ENCODE assay signal across 10 cellular contexts in genomic region chr1:47577310-47578025, GRCh38.
"Had no signal": no experiment of that assay in that cellular context is flagged by ENCODE, and none has a peak within 500 bp of the region (broad histone marks: within the 10 kb centered on the region; RNA-seq: fewer than 3 reads in every experiment).

No MANE protein-coding gene starts in this region.

- H3K36me3 ChIP-seq: ascending aorta, gastrocnemius medialis, thyroid gland had no signal

- H3K27me3 ChIP-seq: ascending aorta, thyroid gland had no signal

- H3K27ac ChIP-seq: ascending aorta, gastrocnemius medialis, thyroid gland had no signal

- ATAC-seq: activated CD4-positive, CD25-positive, alpha-beta regulatory T cell treated with anti-CD3 and anti-CD28 coated beads, Interleukin-2, amount 50 U/mL, for 24 hours; gastrocnemius medialis; natural killer cell; stimulated activated memory B cell treated with anti-CD40 and anti-IgM and Interleukin-4, amounts not matched to agents 10 μg/mL and 1 μg/mL and 100 μg/mL, for 72 hours had no signal

- H3K9me3 ChIP-seq: ascending aorta, gastrocnemius medialis, thyroid gland had no signal

- H3K4me3 ChIP-seq: ascending aorta, gastrocnemius medialis, thyroid gland had no signal

- DNase-seq: activated CD4-positive, alpha-beta T cell treated with anti-CD3 and anti-CD28 coated beads, Interleukin-2, amount 50 U/mL, for 1 hour; activated naive CD4-positive, alpha-beta T cell treated with anti-CD3 and anti-CD28 coated beads, Interleukin-2, amount 10 ng/mL, durations not matched to agents 7 days and 5 days; erythroblast; gastrocnemius medialis; natural killer cell; stimulated activated CD4-positive, alpha-beta T cell treated with anti-CD3 and anti-CD28 coated beads, Interleukin-2, amount 100 ng/mL, for 48 hours; thyroid gland had no signal

- H3K4me1 ChIP-seq: ascending aorta, gastrocnemius medialis, thyroid gland had no signal
